ENCODE assay signal across 19 cellular contexts in the genomic region with DNA sequence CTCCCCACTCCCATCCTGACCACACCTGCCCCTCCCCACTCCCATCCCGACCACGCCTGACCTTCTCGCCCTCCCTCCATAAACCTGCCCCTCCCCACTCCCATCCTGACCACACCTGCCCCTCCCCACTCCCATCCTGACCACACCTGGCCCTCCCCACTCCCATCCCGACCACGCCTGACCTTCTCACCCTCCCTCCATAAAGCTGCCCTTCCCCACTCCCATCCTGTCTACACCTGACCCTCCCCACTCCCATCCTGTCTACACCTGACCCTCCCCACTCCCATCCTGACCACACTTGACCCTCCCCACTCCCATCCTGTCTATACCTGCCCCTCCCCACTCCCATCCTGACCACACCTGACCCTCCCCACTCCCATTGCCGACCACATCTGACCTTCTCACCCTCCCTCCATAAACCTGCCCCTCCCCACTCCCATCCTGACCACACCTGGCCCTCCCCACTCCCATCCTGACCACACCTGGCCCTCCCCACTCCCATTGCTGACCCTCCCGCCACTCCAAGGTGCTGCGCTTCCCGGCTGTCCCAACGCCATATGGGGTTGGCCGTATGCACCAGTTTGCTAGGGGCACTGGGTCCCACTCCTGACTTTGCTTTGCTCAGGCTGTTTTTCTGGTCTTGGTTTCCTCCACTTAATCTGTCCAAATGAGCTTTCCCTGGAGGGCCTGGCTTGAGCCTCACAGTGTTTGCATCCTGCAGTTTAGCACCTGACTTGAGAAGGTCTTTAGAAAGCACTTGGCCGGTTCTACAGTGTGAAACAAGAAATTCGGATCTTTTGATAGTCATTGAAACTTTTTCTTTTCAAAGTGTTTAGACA. TPM values are rescaled to one million over a fixed set of nuclear protein-coding genes. Genes with fewer than 3 reads are reported as not detected.
DNase-seq lines count a peak whose midpoint lies in the region; ATAC-seq and TF ChIP-seq lines count a peak whose summit lies in the region.
"Had no signal": no experiment of that assay in that cellular context is flagged by ENCODE, and none has a peak within 500 bp of the region (broad histone marks: within the 10 kb centered on the region; RNA-seq: fewer than 3 reads in every experiment).

No MANE protein-coding gene starts in this region.

- POLR2A ChIA-PET in activated CD8-positive, alpha-beta T cell treated with anti-CD3 and anti-CD28 coated beads, Interleukin-2, amount 10 ng/mL, durations not matched to agents 7 days and 5 days (lab: Charles Lee): no interaction called here
- POLR2A ChIA-PET in activated CD8-positive, alpha-beta T cell treated with anti-CD3 and anti-CD28 coated beads for 36 hours (lab: Charles Lee): no interaction called here

- no peaks in the 10 kb centered on the region for H3K9me3 ChIP-seq in lower lobe of right lung
- H3K9me3 ChIP-seq: A549 had no signal

- H3K4me1 ChIP-seq in lower lobe of right lung: no peaks in the 10 kb centered on the region

- no peak overlapping the region for H3K27ac ChIP-seq in lower lobe of right lung
- H3K27ac ChIP-seq: 22Rv1, A549 had no signal

- CTCF ChIA-PET in activated CD8-positive, alpha-beta T cell treated with anti-CD3 and anti-CD28 coated beads, Interleukin-2, amount 10 ng/mL, durations not matched to agents 7 days and 5 days (lab: Charles Lee): no interaction called here
- CTCF ChIA-PET in activated CD8-positive, alpha-beta T cell treated with anti-CD3 and anti-CD28 coated beads for 36 hours (lab: Charles Lee): no interaction called here

- peaks cover 2% of the 10 kb centered on the region for H3K4me1 Mint-ChIP-seq in activated CD8-positive, alpha-beta T cell treated with anti-CD3 and anti-CD28 coated beads, Interleukin-2, amount 10 ng/mL, durations not matched to agents 7 days and 5 days (ENCODE audit: low read depth)
- peaks cover 2% of the 10 kb centered on the region for H3K4me1 Mint-ChIP-seq in activated CD8-positive, alpha-beta T cell treated with anti-CD3 and anti-CD28 coated beads for 36 hours (ENCODE audit: low read depth)
- peaks cover 4% of the 10 kb centered on the region for H3K4me1 Mint-ChIP-seq in osteocyte (ENCODE audit: unreplicated experiment)
- H3K4me1 Mint-ChIP-seq: CD14-positive monocyte; CD4-positive, alpha-beta memory T cell had no signal

- H3K27me3 Mint-ChIP-seq in activated CD8-positive, alpha-beta T cell treated with anti-CD3 and anti-CD28 coated beads, Interleukin-2, amount 10 ng/mL, durations not matched to agents 7 days and 5 days (ENCODE audit: low read depth): no peaks in the 10 kb centered on the region
- H3K27me3 Mint-ChIP-seq in activated CD8-positive, alpha-beta T cell treated with anti-CD3 and anti-CD28 coated beads for 36 hours: peaks cover 2% of the 10 kb centered on the region
- peaks cover 22% of the 10 kb centered on the region for H3K27me3 Mint-ChIP-seq in osteocyte (ENCODE audit: unreplicated experiment)

- no peaks in the 10 kb centered on the region for H3K36me3 ChIP-seq in lower lobe of right lung

- peaks cover 7% of the 10 kb centered on the region for H3K27me3 ChIP-seq in lower lobe of right lung (ENCODE audit: low read depth)

- no peaks in the 10 kb centered on the region for H3K36me3 Mint-ChIP-seq in activated CD8-positive, alpha-beta T cell treated with anti-CD3 and anti-CD28 coated beads, Interleukin-2, amount 10 ng/mL, durations not matched to agents 7 days and 5 days (ENCODE audit: low read depth)
- peaks cover 3% of the 10 kb centered on the region for H3K36me3 Mint-ChIP-seq in activated CD8-positive, alpha-beta T cell treated with anti-CD3 and anti-CD28 coated beads for 36 hours (ENCODE audit: low read depth)
- peaks cover 3% of the 10 kb centered on the region for H3K36me3 Mint-ChIP-seq in osteocyte (ENCODE audit: unreplicated experiment)
- H3K36me3 Mint-ChIP-seq: CD14-positive monocyte; CD4-positive, alpha-beta memory T cell had no signal

- H3K9me3 Mint-ChIP-seq in activated CD8-positive, alpha-beta T cell treated with anti-CD3 and anti-CD28 coated beads, Interleukin-2, amount 10 ng/mL, durations not matched to agents 7 days and 5 days (ENCODE audit: insufficient read depth): no peaks in the 10 kb centered on the region
- H3K9me3 Mint-ChIP-seq in activated CD8-positive, alpha-beta T cell treated with anti-CD3 and anti-CD28 coated beads for 36 hours: peaks cover 5% of the 10 kb centered on the region
- H3K9me3 Mint-ChIP-seq in osteocyte (ENCODE audit: unreplicated experiment): no peaks in the 10 kb centered on the region

- no peak for ATAC-seq in activated CD8-positive, alpha-beta T cell treated with anti-CD3 and anti-CD28 coated beads, Interleukin-2, amount 10 ng/mL, durations not matched to agents 7 days and 5 days
- no peak for ATAC-seq in activated CD8-positive, alpha-beta T cell treated with anti-CD3 and anti-CD28 coated beads for 36 hours
- ATAC-seq in lower lobe of right lung (peak; percentile 20 to 52), GM21529 (IDR thresholded peaks at IDR 0.05; ENCODE audit: unreplicated experiment) (no peak)
- ATAC-seq: A549, HCT116 had no signal

- peak overlapping the region; percentile 54 for H3K27ac Mint-ChIP-seq in activated CD8-positive, alpha-beta T cell treated with anti-CD3 and anti-CD28 coated beads, Interleukin-2, amount 10 ng/mL, durations not matched to agents 7 days and 5 days
- no peak overlapping the region for H3K27ac Mint-ChIP-seq in activated CD8-positive, alpha-beta T cell treated with anti-CD3 and anti-CD28 coated beads for 36 hours
- no peak overlapping the region for H3K27ac Mint-ChIP-seq in osteocyte (ENCODE audit: unreplicated experiment)
- H3K27ac Mint-ChIP-seq: CD14-positive monocyte; CD4-positive, alpha-beta memory T cell had no signal

- intact Hi-C loops in activated CD8-positive, alpha-beta T cell treated with anti-CD3 and anti-CD28 coated beads for 36 hours (cut with micrococcal nuclease): no loop called here
- intact Hi-C loops in lower lobe of right lung (cut with DNase I): no loop called here

- no peak overlapping the region for H3K4me3 Mint-ChIP-seq in activated CD8-positive, alpha-beta T cell treated with anti-CD3 and anti-CD28 coated beads, Interleukin-2, amount 10 ng/mL, durations not matched to agents 7 days and 5 days
- H3K4me3 Mint-ChIP-seq in activated CD8-positive, alpha-beta T cell treated with anti-CD3 and anti-CD28 coated beads for 36 hours: no peak overlapping the region
- H3K4me3 Mint-ChIP-seq in osteocyte (ENCODE audit: unreplicated experiment): no peak overlapping the region
- H3K4me3 Mint-ChIP-seq: CD14-positive monocyte; CD4-positive, alpha-beta memory T cell had no signal

- DNase-seq in activated CD8-positive, alpha-beta T cell treated with anti-CD3 and anti-CD28 coated beads, Interleukin-2, amount 10 ng/mL, durations not matched to agents 7 days and 5 days: no peak
- no peak for DNase-seq in activated CD8-positive, alpha-beta T cell treated with anti-CD3 and anti-CD28 coated beads for 36 hours
- DNase-seq in ecto neural progenitor cell (ENCODE audit: low spot score) (peak; percentile 22), lower lobe of right lung (peak; percentile 21), osteocyte (ENCODE audit: extremely low spot score, unreplicated experiment) (peak; percentile 60), NAMALWA (ENCODE audit: low spot score) (no peak), dedifferentiated amniotic fluid mesenchymal stem cell (ENCODE audit: extremely low spot score) (no peak)
- DNase-seq: AML-193; CD4-positive, alpha-beta memory T cell; DMS79 treated with DMSO at 0.1 percent for 48 hours; GF-D8; GOT3; H7 had no signal

- H3K4me3 ChIP-seq in lower lobe of right lung: no peak overlapping the region
- H3K4me3 ChIP-seq: A549 had no signal

- no peak for TF ChIP-seq CTCF in activated CD8-positive, alpha-beta T cell treated with anti-CD3 and anti-CD28 coated beads for 36 hours (IDR thresholded peaks at IDR 0.05)
- TF ChIP-seq CTCF in lower lobe of right lung (IDR thresholded peaks at IDR 0.05): no peak
- TF ChIP-seq CTCF in osteocyte (IDR thresholded peaks at IDR 0.05): no peak

RNA-seq across cellular contexts. Expression of a gene that starts 2.9 kb away (rescaled TPM):
- not detected for total RNA-seq in activated CD8-positive, alpha-beta T cell treated with anti-CD3 and anti-CD28 coated beads, Interleukin-2, amount 10 ng/mL, durations not matched to agents 7 days and 5 days
- not detected for total RNA-seq in activated CD8-positive, alpha-beta T cell treated with anti-CD3 and anti-CD28 coated beads for 36 hours
- total RNA-seq in lower lobe of right lung (0.56 TPM), osteocyte (not detected in 2 replicates)
- total RNA-seq: CD4-positive, alpha-beta memory T cell; HT-29 had no signal

Comparison
In these comparisons a context has a peak if more than half of its experiments do, and no peak if none do; other contexts are left out.
1. ATAC-seq: peak in lower lobe of right lung (2 of 2); none in activated CD8-positive, alpha-beta T cell treated with anti-CD3 and anti-CD28 coated beads, Interleukin-2, amount 10 ng/mL, durations not matched to agents 7 days and 5 days (single experiment), activated CD8-positive, alpha-beta T cell treated with anti-CD3 and anti-CD28 coated beads for 36 hours (single experiment) and GM21529 (single experiment).
2. DNase-seq: peak in ecto neural progenitor cell (single experiment), lower lobe of right lung (single experiment) and osteocyte (single experiment); none in activated CD8-positive, alpha-beta T cell treated with anti-CD3 and anti-CD28 coated beads, Interleukin-2, amount 10 ng/mL, durations not matched to agents 7 days and 5 days (single experiment), activated CD8-positive, alpha-beta T cell treated with anti-CD3 and anti-CD28 coated beads for 36 hours (single experiment), NAMALWA (single experiment) and dedifferentiated amniotic fluid mesenchymal stem cell (single experiment).